In the genomic region with DNA sequence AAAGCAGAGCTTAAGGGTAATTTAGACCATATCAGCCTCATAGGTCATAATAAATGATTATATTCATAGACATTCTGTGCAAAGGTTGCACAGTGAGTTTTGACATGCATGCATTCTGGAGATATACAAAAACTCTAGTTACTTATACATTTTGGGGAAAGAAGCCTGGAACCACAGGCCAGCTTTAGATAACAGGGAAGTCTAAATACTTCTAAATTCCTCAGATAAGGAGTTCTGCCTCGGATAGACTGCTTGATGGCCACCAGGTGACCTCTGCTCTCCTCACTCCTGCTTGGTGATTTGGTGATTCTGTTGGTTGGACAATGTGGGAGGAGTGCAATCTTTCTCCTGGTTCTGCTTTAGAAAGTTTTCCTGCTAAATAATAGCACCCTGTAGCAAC, we compare ENCODE assay signal across 20 cellular contexts.
"Had no signal": no experiment of that assay in that cellular context is flagged by ENCODE, and none has a peak within 500 bp of the region (broad histone marks: within the 10 kb centered on the region; RNA-seq: fewer than 3 reads in every experiment).

No MANE protein-coding gene starts in this region.

- H3K27ac ChIP-seq: body of pancreas, cardiac muscle cell, neutrophil, ovary, thyroid gland had no signal

- H3K4me3 Mint-ChIP-seq: dendritic cell treated with granulocyte-macrophage colony-stimulating factor and Interleukin-4, amounts not matched to agents 40 ng/mL and 50 ng/mL, for 4 days; natural killer cell treated with Interleukin-12 subunit alpha and Interleukin-12 subunit beta and Interleukin-15 and Interleukin-18, amount 100 ng/mL, for 72 hours; stimulated activated naive CD8-positive, alpha-beta T cell treated with anti-CD3 and anti-CD28 coated beads, Interleukin-15, Interleukin-2, amounts not matched to agents 100 ng/mL and 50 ng/mL, for 24 hours; WTC11 had no signal

- DNase-seq: activated naive CD4-positive, alpha-beta T cell treated with Interleukin-2 at 50 U/mL for 16 hours; body of pancreas; effector CD4-positive, alpha-beta T cell; left ventricle myocardium superior; mammary epithelial cell; ovary; right cardiac atrium; stimulated activated CD4-positive, alpha-beta T cell treated with anti-CD3 and anti-CD28 coated beads, Interleukin-12 subunit alpha, Interleukin-12 subunit beta, amount 100 ng/mL, for 4 hours; stimulated activated CD4-positive, alpha-beta T cell treated with anti-CD3 and anti-CD28 coated beads, Interleukin-4, amount 100 ng/mL, for 4 hours; substantia nigra; T-cell; T-helper 9 cell; thyroid gland had no signal

- H3K9me3 Mint-ChIP-seq: dendritic cell treated with granulocyte-macrophage colony-stimulating factor and Interleukin-4, amounts not matched to agents 40 ng/mL and 50 ng/mL, for 4 days had no signal

- H3K27me3 ChIP-seq: body of pancreas, cardiac muscle cell, neutrophil, ovary, thyroid gland had no signal

- H3K27ac Mint-ChIP-seq: activated T-helper 2 cell treated with anti-CD3 and anti-CD28 coated beads, Interferon-gamma antibody, Interleukin-2, Interleukin-4, amounts not matched to agents 10 μg/mL and 5 μg/mL and 100 μg/mL, durations not matched to agents 14 hours and 24 hours and 36 hours; dendritic cell treated with granulocyte-macrophage colony-stimulating factor and Interleukin-4, amounts not matched to agents 40 ng/mL and 50 ng/mL, for 4 days had no signal

- ATAC-seq: body of pancreas, left ventricle myocardium superior, right cardiac atrium, WTC11 had no signal

- H3K9me3 ChIP-seq: body of pancreas, neutrophil, ovary, thyroid gland had no signal

- H3K4me3 ChIP-seq: body of pancreas, cardiac muscle cell, ovary, thyroid gland had no signal

- H3K36me3 ChIP-seq: cardiac muscle cell, neutrophil, ovary, thyroid gland had no signal

- H3K27me3 Mint-ChIP-seq: dendritic cell treated with granulocyte-macrophage colony-stimulating factor and Interleukin-4, amounts not matched to agents 40 ng/mL and 50 ng/mL, for 4 days; natural killer cell treated with Interleukin-12 subunit alpha and Interleukin-12 subunit beta and Interleukin-15 and Interleukin-18, amount 100 ng/mL, for 72 hours; stimulated activated naive CD8-positive, alpha-beta T cell treated with anti-CD3 and anti-CD28 coated beads, Interleukin-15, Interleukin-2, amounts not matched to agents 100 ng/mL and 50 ng/mL, for 24 hours; T-cell had no signal
